In the genomic region with DNA sequence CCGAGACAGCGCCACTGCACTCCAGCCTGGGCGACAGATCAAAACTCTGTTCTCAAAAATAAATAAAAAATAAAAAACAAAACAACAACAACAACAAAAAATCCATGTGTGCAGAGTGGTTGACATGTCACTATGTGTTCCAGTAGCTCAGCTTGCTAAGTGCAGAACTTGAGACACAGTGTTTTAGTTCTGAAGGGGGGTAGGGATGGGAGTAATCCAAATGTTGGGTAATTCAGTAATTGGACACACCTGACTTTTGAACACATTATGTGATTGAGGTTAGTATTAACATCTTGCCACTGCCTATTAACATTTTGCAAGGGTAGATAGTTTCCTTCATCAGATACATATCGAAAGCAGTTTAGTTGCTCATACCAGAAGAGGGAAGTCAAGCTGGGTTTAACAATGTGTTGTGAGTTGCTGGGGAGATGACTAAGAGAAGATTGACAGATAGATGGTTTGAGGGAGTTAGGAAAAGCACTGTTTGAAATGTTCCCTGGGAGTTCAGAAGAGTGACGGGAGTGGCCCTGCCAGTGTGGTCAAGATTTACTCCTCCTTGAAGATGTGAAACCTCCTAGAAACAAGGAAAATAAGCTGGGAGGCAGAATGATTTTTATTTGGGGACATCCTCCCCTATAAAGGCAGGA, we compare ENCODE assay signal across 9 cellular contexts. TPM values are rescaled to one million over a fixed set of nuclear protein-coding genes. Genes with fewer than 3 reads are reported as not detected.
DNase-seq lines count a peak whose midpoint lies in the region; ATAC-seq, FAIRE-seq and TF ChIP-seq lines count a peak whose summit lies in the region.
"Had no signal": no experiment of that assay in that cellular context is flagged by ENCODE, and none has a peak within 500 bp of the region (broad histone marks: within the 10 kb centered on the region; RNA-seq: fewer than 3 reads in every experiment).

No MANE protein-coding gene starts in this region.

- peak overlapping the region; percentile 49 for H3K4me3 ChIP-seq in astrocyte (ENCODE audit: insufficient read depth, low read depth, low read length)
- H3K4me3 ChIP-seq in kidney (ENCODE audit: low read length in 2 of 2), result peak overlapping the region; percentile 24 to 53
- no peak overlapping the region for H3K4me3 ChIP-seq in thyroid gland (replicated peaks in 1 of 3)

- H3K36me3 Mint-ChIP-seq in astrocyte (ENCODE audit: low read depth, unreplicated experiment) (no peaks in the 10 kb centered on the region), type B pancreatic cell (peaks cover 6% of the 10 kb centered on the region)

- peak in 1 of 2 donors; percentile 18 for TF ChIP-seq POLR2A in thyroid gland (IDR thresholded peaks at IDR 0.05)

- no peaks in the 10 kb centered on the region for H3K79me2 ChIP-seq in astrocyte (ENCODE audit: insufficient read depth, low read length)

- H3K9me3 ChIP-seq in astrocyte (ENCODE audit: insufficient read depth, low read depth, low read length) (no peaks in the 10 kb centered on the region), kidney (ENCODE audit: control insufficient read depth in 1 of 2, low read length in 2 of 2) (no peaks in the 10 kb centered on the region), thyroid gland (no peaks in the 10 kb centered on the region)

- FAIRE-seq in astrocyte (lab: Jason Lieb, UNC), result peak; percentile 58
- FAIRE-seq in kidney (lab: Jason Lieb, UNC), result no peak

- in situ Hi-C loops in KBM-7 (cut with MboI; ENCODE audit: low pct_unique_long_range_greater_than_20kb, low sequenced_read_pairs), result loop anchor here (25.0 kb wide), 1 partner anchor 93 kb away; no protein-coding TSS in a partner anchor

- H3K36me3 ChIP-seq in astrocyte (ENCODE audit: insufficient read depth, low read length) (no peaks in the 10 kb centered on the region), kidney (ENCODE audit: control insufficient read depth in 1 of 2, insufficient read depth in 2 of 2, low read length in 2 of 2) (no peaks in the 10 kb centered on the region), thyroid gland (no peaks in the 10 kb centered on the region)

- no peaks in the 10 kb centered on the region for H4K20me1 ChIP-seq in astrocyte (ENCODE audit: insufficient read depth, low read length)

- H3K27ac Mint-ChIP-seq in astrocyte (ENCODE audit: unreplicated experiment) (no peak overlapping the region), type B pancreatic cell (no peak overlapping the region)

- peak overlapping the region; percentile 90 for H2AFZ ChIP-seq in astrocyte (ENCODE audit: low read depth, low read length)

- H3K4me1 ChIP-seq in astrocyte (ENCODE audit: insufficient read depth, low read length) (peaks cover 17% of the 10 kb centered on the region), kidney (ENCODE audit: control insufficient read depth in 1 of 2, insufficient read depth in 1 of 2, low read depth in 1 of 2, low read length in 2 of 2) (peaks cover 0 to 2% of the 10 kb centered on the region in 2 donors), thyroid gland (peaks cover 3 to 6% of the 10 kb centered on the region in 2 donors)

- H3K4me2 ChIP-seq in astrocyte (ENCODE audit: low read length), result peak overlapping the region; percentile 81

- H3K27me3 Mint-ChIP-seq in astrocyte (ENCODE audit: low read depth, unreplicated experiment) (no peaks in the 10 kb centered on the region), type B pancreatic cell (peaks cover 4% of the 10 kb centered on the region)

- H3K27me3 ChIP-seq in astrocyte (ENCODE audit: insufficient read depth, low read length), result no peaks in the 10 kb centered on the region
- no peaks in the 10 kb centered on the region for H3K27me3 ChIP-seq in thyroid gland

- H3K9ac ChIP-seq in astrocyte (ENCODE audit: low read length) (peak overlapping the region; percentile 39), kidney (ENCODE audit: low read length in 2 of 2) (no peak overlapping the region)

- WGBS in thyroid gland, 2 donors, result 28 to 46% methylated on average over 5 of the region's 5 CpGs

- H3K4me3 Mint-ChIP-seq in astrocyte (ENCODE audit: unreplicated experiment) (no peak overlapping the region), type B pancreatic cell (no peak overlapping the region)

- H3K4me1 Mint-ChIP-seq in astrocyte (ENCODE audit: low read depth, unreplicated experiment), result peaks cover 11% of the 10 kb centered on the region
- H3K4me1 Mint-ChIP-seq in type B pancreatic cell (ENCODE audit: unreplicated experiment), result peaks cover 6% of the 10 kb centered on the region

- TF ChIP-seq CTCF in astrocyte (IDR thresholded peaks at IDR 0.05; ENCODE audit: insufficient read depth, low read depth, low read length), result no peak
- no peak for TF ChIP-seq CTCF in kidney (IDR thresholded peaks at IDR 0.05; ENCODE audit: borderline replicate concordance, extremely low read depth, insufficient read depth)
- TF ChIP-seq CTCF in thyroid gland (IDR thresholded peaks at IDR 0.05), result no peak
- TF ChIP-seq CTCF in type B pancreatic cell (conservative IDR thresholded peaks at IDR 0.05), result no peak

- H3K27ac ChIP-seq in astrocyte (ENCODE audit: low read depth, low read length) (no peak overlapping the region), kidney (ENCODE audit: low read depth in 2 of 2, low read length in 2 of 2) (no peak overlapping the region), thyroid gland (peak overlapping the region; percentile 78 to 94 (median 83))
- H3K27ac ChIP-seq: 22Rv1 had no signal

- peak; percentile 19 for DNase-seq in DMS 273 (lab: John Stamatoyannopoulos, UW; ENCODE audit: unreplicated experiment)
- DNase-seq in DMS 273 treated with DMSO at 0.1 percent for 48 hours (lab: John Stamatoyannopoulos, UW), result no peak
- peak; percentile 85 for DNase-seq in KBM-7
- DNase-seq in astrocyte (ENCODE audit: low read depth), result peak; percentile 27
- no peak for DNase-seq in kidney
- DNase-seq in thyroid gland, result peak; percentile 44 to 55
- no peak for DNase-seq in type B pancreatic cell (ENCODE audit: extremely low spot score, unreplicated experiment)

- H3K9me3 Mint-ChIP-seq in astrocyte (ENCODE audit: unreplicated experiment), result no peaks in the 10 kb centered on the region
- H3K9me3 Mint-ChIP-seq in type B pancreatic cell, result no peaks in the 10 kb centered on the region

- ATAC-seq in GM21717 (IDR thresholded peaks at IDR 0.05; ENCODE audit: unreplicated experiment), result peak; percentile 66

- intact Hi-C loops in kidney (cut with DNase I) (no loop called here), thyroid gland (cut with DNase I) (no loop called here)

RNA-seq across cellular contexts. Expression of gene HACD4, which starts 0.9 kb away (rescaled TPM):
- total RNA-seq in astrocyte, result 1.9 and 2.1 TPM in 2 replicates
- 2.9 TPM for total RNA-seq in kidney
- 1.3 TPM for polyA plus RNA-seq in kidney (ENCODE audit: insufficient read depth, low read depth, low replicate concordance)
- 1 to 10 TPM; 1.8 to 4.8 (median 3.3) TPM for total RNA-seq in thyroid gland
- 0.72 and 2.4 TPM in 2 replicates for total RNA-seq in type B pancreatic cell (ENCODE audit: low replicate concordance)

RNA-seq across cellular contexts. Expression of gene IFNB1, which starts 47.2 kb away (rescaled TPM):
- total RNA-seq in astrocyte (2.5 and 3.2 TPM in 2 replicates), kidney (not detected), thyroid gland (not detected), type B pancreatic cell (ENCODE audit: low replicate concordance) (not detected in 2 replicates)
- polyA plus RNA-seq in kidney (ENCODE audit: insufficient read depth, low read depth, low replicate concordance), result not detected

Comparison
In these comparisons a context has a peak if more than half of its experiments do, and no peak if none do; other contexts are left out.
1. DNase-seq: peak in DMS 273 (single experiment), KBM-7 (single experiment), astrocyte (single experiment) and thyroid gland (2 of 2); none in DMS 273 treated with DMSO at 0.1 percent for 48 hours (single experiment), kidney (single experiment) and type B pancreatic cell (single experiment).
2. H3K27ac ChIP-seq: peak in thyroid gland (3 of 3); none in astrocyte (single experiment) and kidney (0 of 2).
3. H3K4me3 ChIP-seq: peak in astrocyte (single experiment) and kidney (2 of 2); none in thyroid gland (0 of 3).